Comparison of ENCODE assay signal across 8 cellular contexts in the genomic region with DNA sequence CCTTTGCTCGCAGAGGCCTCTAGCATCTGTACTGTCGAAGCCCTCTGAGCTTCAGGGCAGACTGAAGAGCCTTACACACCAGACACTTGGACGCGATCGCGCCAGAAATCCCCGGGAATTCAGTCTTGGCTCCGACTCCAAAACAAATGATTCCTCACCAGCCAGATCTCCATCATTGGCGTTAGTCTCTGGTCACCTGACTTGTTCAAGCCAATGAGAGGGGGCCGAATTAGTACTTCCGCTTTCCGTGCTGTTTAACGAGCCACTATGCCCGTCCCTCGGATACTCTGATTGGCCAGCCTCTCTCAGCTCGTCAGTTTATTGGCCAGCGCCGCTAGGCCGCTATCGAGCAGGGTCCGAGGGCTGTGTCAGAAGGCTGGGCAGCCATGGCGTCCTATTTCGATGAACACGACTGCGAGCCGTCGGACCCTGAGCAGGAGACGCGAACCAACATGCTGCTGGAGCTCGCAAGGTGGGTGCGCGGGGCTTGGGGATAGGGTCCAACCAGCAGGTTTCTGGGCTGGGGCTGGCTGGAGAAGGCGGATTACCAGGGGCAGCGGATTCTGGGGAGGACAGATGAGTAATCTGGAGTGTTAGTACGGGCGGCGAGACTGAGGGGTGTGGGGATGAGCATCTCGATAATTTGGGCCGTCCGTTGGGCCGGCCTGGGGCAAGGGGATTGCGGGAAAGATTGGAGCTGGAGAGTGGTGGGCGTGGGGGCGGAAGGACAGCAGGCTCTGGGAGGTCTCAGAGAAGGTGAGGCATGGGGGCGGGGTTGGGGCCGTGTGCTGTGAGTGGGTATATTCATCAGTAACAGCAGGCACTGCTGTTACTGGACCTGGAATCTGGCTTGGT. TPM values are rescaled to one million over a fixed set of nuclear protein-coding genes. Genes with fewer than 3 reads are reported as not detected.
DNase-seq lines count a peak whose midpoint lies in the region; ATAC-seq and TF ChIP-seq lines count a peak whose summit lies in the region.

A gene with protein sequence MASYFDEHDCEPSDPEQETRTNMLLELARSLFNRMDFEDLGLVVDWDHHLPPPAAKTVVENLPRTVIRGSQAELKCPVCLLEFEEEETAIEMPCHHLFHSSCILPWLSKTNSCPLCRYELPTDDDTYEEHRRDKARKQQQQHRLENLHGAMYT (plus strand): TSS at position 368 of the 855 bp plus-strand sequence. CDS start 19 bp downstream, at position 387.

- WGBS in prostate gland: under 1% methylated on average over 46 of the region's 46 CpGs
- WGBS in urinary bladder: under 1% methylated on average over 46 of the region's 46 CpGs

- H3K9me3 ChIP-seq in prostate gland: no peaks in the 10 kb centered on the region

- H3K4me1 ChIP-seq in prostate gland (replicated peaks) (peaks cover 12% of the 10 kb centered on the region), urinary bladder (ENCODE audit: insufficient read depth) (no peaks in the 10 kb centered on the region)

- H3K36me3 ChIP-seq in prostate gland: no peaks in the 10 kb centered on the region
- H3K36me3 ChIP-seq in urinary bladder (ENCODE audit: insufficient read depth): no peaks in the 10 kb centered on the region

- ATAC-seq in GM18498 (IDR thresholded peaks at IDR 0.05; ENCODE audit: unreplicated experiment) (peak; percentile 99), HG02938 (IDR thresholded peaks at IDR 0.05; ENCODE audit: unreplicated experiment) (peak; percentile 99), left ventricle myocardium superior (peak; percentile 95)

- peak; percentile 89 for TF ChIP-seq POLR2A in prostate gland (IDR thresholded peaks at IDR 0.05)

- intact Hi-C loops in left ventricle myocardium superior (cut with micrococcal nuclease): no loop called here
- intact Hi-C loops in prostate gland (cut with DNase I): loop anchor here (5.0 kb wide), 1 partner anchor 33 kb away; a partner anchor contains a TSS

- H3K27me3 ChIP-seq in prostate gland (replicated peaks; ENCODE audit: insufficient read depth): no peaks in the 10 kb centered on the region

- no peak for TF ChIP-seq CTCF in prostate gland (IDR thresholded peaks at IDR 0.05)

- peak within 1 kb of the TSS; percentile 84 to 87 for H3K4me3 ChIP-seq in prostate gland
- peak within 1 kb of the TSS; percentile 69 for H3K4me3 ChIP-seq in urinary bladder (ENCODE audit: low read depth, low read length)

- H3K27ac ChIP-seq in angular gyrus (ENCODE audit: low read depth, low read length) (peak within 1 kb of the TSS; percentile 95), prostate gland (peak within 1 kb of the TSS; percentile 89 to 93), urinary bladder (ENCODE audit: low read depth) (peak within 1 kb of the TSS; percentile 93)

- DNase-seq in NCI-H187 (lab: John Stamatoyannopoulos, UW): peak; percentile 80 to 82
- peak; percentile 67 to 97 (median 86) for DNase-seq in T-helper 2 cell
- peak; percentile 94 for DNase-seq in left ventricle myocardium superior
- peak; percentile 98 for DNase-seq in prostate gland (ENCODE audit: low spot score)

RNA-seq across cellular contexts. Expression of the gene that starts here (rescaled TPM):
- 89.9 TPM for total RNA-seq in left ventricle myocardium superior
- 100 to 1,000 TPM; 161 to 201 TPM for total RNA-seq in prostate gland
- 71.6 TPM for total RNA-seq in urinary bladder
- polyA plus RNA-seq in urinary bladder: 183 TPM

Comparison
In these comparisons a context has a peak if more than half of its experiments do, and no peak if none do; other contexts are left out.
1. Peak in every context shown above with its lines: DNase-seq, ATAC-seq, H3K4me3 ChIP-seq and H3K27ac ChIP-seq.